ENCODE assay signal across 9 cellular contexts in the genomic region with DNA sequence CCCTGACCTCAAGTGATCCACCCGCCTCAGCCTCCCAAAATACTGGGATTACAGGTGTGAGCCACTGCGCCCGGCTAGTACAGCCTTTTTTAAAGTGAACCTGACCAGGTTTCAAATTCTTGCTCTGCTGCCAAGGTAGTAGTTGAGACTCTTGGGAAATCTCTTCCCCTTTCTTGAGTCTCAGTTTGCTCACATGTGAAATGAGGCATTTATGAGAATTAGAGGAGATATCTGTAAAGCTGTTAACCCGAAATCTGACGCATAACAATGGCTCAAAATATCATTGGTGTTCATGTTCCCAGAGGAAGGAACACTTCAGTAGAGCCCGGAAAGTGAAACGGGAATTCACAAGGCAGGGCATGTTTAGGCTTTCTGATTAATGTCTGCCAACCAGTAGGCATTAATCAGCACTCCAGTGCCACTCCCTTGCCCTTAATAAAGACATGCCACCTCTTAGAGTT. TPM values are rescaled to one million over a fixed set of nuclear protein-coding genes. Genes with fewer than 3 reads are reported as not detected.
DNase-seq lines count a peak whose midpoint lies in the region; ATAC-seq and TF ChIP-seq lines count a peak whose summit lies in the region.
"Had no signal": no experiment of that assay in that cellular context is flagged by ENCODE, and none has a peak within 500 bp of the region (broad histone marks: within the 10 kb centered on the region; RNA-seq: fewer than 3 reads in every experiment).

No MANE protein-coding gene starts in this region.

- no peaks in the 10 kb centered on the region for H3K9me3 ChIP-seq in DND-41 (ENCODE audit: insufficient read depth, low read length, severe bottlenecking)
- no peaks in the 10 kb centered on the region for H3K9me3 ChIP-seq in aorta (ENCODE audit: control insufficient read depth, low read length)

- H3K4me1 Mint-ChIP-seq in endothelial cell (ENCODE audit: unreplicated experiment) (peaks cover 15% of the 10 kb centered on the region), osteocyte (ENCODE audit: unreplicated experiment) (peaks cover 35% of the 10 kb centered on the region)

- no peak for ATAC-seq in DND-41 (ENCODE audit: insufficient read depth, low read depth)
- no peak for ATAC-seq in GM19351 (IDR thresholded peaks at IDR 0.05; ENCODE audit: unreplicated experiment)
- no peak for ATAC-seq in aorta (ENCODE audit: low FRiP score)

- H3K4me3 ChIP-seq in DND-41 (ENCODE audit: low read depth in 1 of 2, low read length in 2 of 2) = no peak overlapping the region
- H3K4me3 ChIP-seq in aorta (ENCODE audit: low read length in 2 of 2) = no peak overlapping the region

- TF ChIP-seq CTCF in DND-41 (IDR thresholded peaks at IDR 0.05; ENCODE audit: borderline replicate concordance, extremely low read depth, low read length, poor library complexity, severe bottlenecking) (no peak), endothelial cell (IDR thresholded peaks at IDR 0.05; ENCODE audit: unreplicated experiment) (no peak), osteocyte (IDR thresholded peaks at IDR 0.05) (no peak)

- H3K4me1 ChIP-seq in DND-41 (ENCODE audit: insufficient read depth, low read length) (peaks cover 51% of the 10 kb centered on the region), aorta (ENCODE audit: control insufficient read depth in 1 of 2, insufficient read depth in 2 of 2, low read length in 2 of 2) (no peaks in the 10 kb centered on the region)

- peak overlapping the region; percentile 86; the same call in 1 of the 2 replicates for H3K4me2 ChIP-seq in DND-41 (ENCODE audit: insufficient read depth, low read length)

- intact Hi-C loops in aorta (cut with DNase I) = no loop called here

- H3K27ac Mint-ChIP-seq in endothelial cell (ENCODE audit: unreplicated experiment) = no peak overlapping the region
- H3K27ac Mint-ChIP-seq in osteocyte (ENCODE audit: unreplicated experiment) = peak overlapping the region; percentile 14

- H3K36me3 Mint-ChIP-seq in endothelial cell (ENCODE audit: low read depth, unreplicated experiment) (peaks cover 10% of the 10 kb centered on the region), osteocyte (ENCODE audit: unreplicated experiment) (peaks cover 12% of the 10 kb centered on the region)

- H2AFZ ChIP-seq in DND-41 (ENCODE audit: low read depth, low read length) = no peak overlapping the region

- H3K27me3 Mint-ChIP-seq in endothelial cell (ENCODE audit: unreplicated experiment) = peaks cover 4% of the 10 kb centered on the region
- no peaks in the 10 kb centered on the region for H3K27me3 Mint-ChIP-seq in osteocyte (ENCODE audit: unreplicated experiment)

- peak overlapping the region; percentile 22 for H3K4me3 Mint-ChIP-seq in endothelial cell (ENCODE audit: unreplicated experiment)
- H3K4me3 Mint-ChIP-seq in osteocyte (ENCODE audit: unreplicated experiment) = peak overlapping the region; percentile 40

- H3K27me3 ChIP-seq in DND-41 (ENCODE audit: insufficient read depth, low read length, poor library complexity) (no peaks in the 10 kb centered on the region), aorta (ENCODE audit: control insufficient read depth in 1 of 2, insufficient read depth in 2 of 2, low read length in 1 of 2) (no peaks in the 10 kb centered on the region)

- H3K9me3 Mint-ChIP-seq in endothelial cell (ENCODE audit: unreplicated experiment) (no peaks in the 10 kb centered on the region), osteocyte (ENCODE audit: unreplicated experiment) (no peaks in the 10 kb centered on the region)

- 50 to 52% methylated on average over 7 of the region's 7 CpGs for whole genome bisulfite sequencing in aorta, 2 donors

- peaks cover 32% of the 10 kb centered on the region for H3K36me3 ChIP-seq in DND-41 (ENCODE audit: insufficient read depth, low read length)
- H3K36me3 ChIP-seq in aorta (ENCODE audit: control insufficient read depth in 1 of 2, insufficient read depth in 2 of 2, low read length in 1 of 2) = peaks cover 0 to 1% of the 10 kb centered on the region in 2 donors

- H3K79me2 ChIP-seq in DND-41 (ENCODE audit: insufficient read depth, low read length) = peaks cover 42% of the 10 kb centered on the region

- peak overlapping the region; percentile 79; the same call in 1 of the 2 replicates for H3K9ac ChIP-seq in DND-41 (ENCODE audit: low read depth, low read length)

- DNase-seq in DND-41 (no peak), NCI-H69 (lab: John Stamatoyannopoulos, UW) (peak; percentile 26), endothelial cell (ENCODE audit: low spot score) (no peak), osteocyte (ENCODE audit: extremely low spot score, unreplicated experiment) (no peak), aorta (no peak), DMS53 (lab: John Stamatoyannopoulos, UW) (no peak)
- DNase-seq: NCI-H2081 treated with DMSO at 0.1 percent for 48 hours had no signal

- H4K20me1 ChIP-seq in DND-41 (ENCODE audit: insufficient read depth, low read length) = peaks cover 31% of the 10 kb centered on the region

- no peak overlapping the region for H3K27ac ChIP-seq in DND-41 (ENCODE audit: low read length)
- H3K27ac ChIP-seq in aorta (ENCODE audit: low read depth in 1 of 2, low read length in 2 of 2) = no peak overlapping the region

RNA-seq across cellular contexts. Expression of a gene that starts 1.5 kb away (rescaled TPM):
- total RNA-seq in endothelial cell (ENCODE audit: unreplicated experiment) (67.0 TPM), osteocyte (22.5 and 22.8 TPM in 2 replicates), aorta (10 to 100 TPM; 22.7 to 24.4 TPM)
- polyA plus RNA-seq in aorta = 10 to 100 TPM; 27.4 to 29.8 TPM

RNA-seq across cellular contexts. Expression of a gene that starts 1.6 kb away (rescaled TPM):
- total RNA-seq in endothelial cell (ENCODE audit: unreplicated experiment) = 1,069 TPM
- 885 and 912 TPM in 2 replicates for total RNA-seq in osteocyte
- 100 to 1,000 TPM; 806 to 812 TPM for total RNA-seq in aorta
- polyA plus RNA-seq in aorta = 1,000 to 10,000 TPM; 3,301 to 6,282 TPM

RNA-seq across cellular contexts. Expression of a gene that starts 10.1 kb away (rescaled TPM):
- total RNA-seq in endothelial cell (ENCODE audit: unreplicated experiment) (not detected), osteocyte (not detected in 2 replicates), aorta (not detected)
- under 1 TPM; 0.74 to 0.75 TPM for polyA plus RNA-seq in aorta
- total RNA-seq: mesenteric fat pad had no signal
